In the genomic region with DNA sequence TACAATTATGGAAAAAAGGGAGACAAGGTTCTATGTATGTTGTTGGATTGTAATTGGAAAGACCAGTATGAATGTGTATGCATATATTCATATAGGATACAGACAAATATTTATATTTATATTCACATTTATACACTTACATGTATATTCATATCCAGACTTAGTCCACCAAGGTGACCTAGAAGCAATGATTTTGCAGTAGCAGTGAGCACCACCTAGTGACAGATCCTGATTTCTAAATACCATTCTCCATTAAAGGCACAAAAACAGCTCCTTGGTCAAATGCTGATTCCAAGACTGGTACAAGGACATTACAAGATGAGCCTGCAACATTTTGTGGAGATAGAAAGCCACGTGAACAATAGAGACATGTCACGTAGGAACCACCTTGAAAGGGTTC, we compare ENCODE assay signal across 12 cellular contexts.
DNase-seq lines count a peak whose midpoint lies in the region; ATAC-seq and TF ChIP-seq lines count a peak whose summit lies in the region.
"Had no signal": no experiment of that assay in that cellular context is flagged by ENCODE, and none has a peak within 500 bp of the region (broad histone marks: within the 10 kb centered on the region; RNA-seq: fewer than 3 reads in every experiment).

No MANE protein-coding gene starts in this region.

- DNase-seq in ELR (ENCODE audit: low read depth) (peak; percentile 28), LHCN-M2 (ENCODE audit: low read depth) (peak; percentile 23), amniotic epithelial cell (ENCODE audit: low read depth) (peak; percentile 24), EL (no peak)
- no peak for DNase-seq in stimulated activated CD4-positive, alpha-beta T cell treated with anti-CD3 and anti-CD28 coated beads, Interleukin-4, amount 100 ng/mL, for 4 hours
- DNase-seq in effector memory CD8-positive, alpha-beta T cell: no peak
- DNase-seq: activated T-cell treated with anti-CD3 and anti-CD28 coated beads, Interleukin-2, amount 50 U/mL, for 48 hours; stimulated activated CD4-positive, alpha-beta T cell treated with anti-CD3 and anti-CD28 coated beads, Interleukin-1b, Interleukin-23, amount 100 ng/mL, for 48 hours had no signal

- TF ChIP-seq RAD21 in liver (IDR thresholded peaks at IDR 0.05): peak; percentile 91 to 92

- no peaks in the 10 kb centered on the region for H3K9me3 Mint-ChIP-seq in effector memory CD8-positive, alpha-beta T cell
- H3K9me3 Mint-ChIP-seq: natural killer cell treated with Interleukin-12 subunit alpha and Interleukin-12 subunit beta and Interleukin-15 and Interleukin-18, amount 100 ng/mL, for 72 hours had no signal

- H3K4me1 ChIP-seq in liver (ENCODE audit: control insufficient read depth in 4 of 4, insufficient read depth in 4 of 4, low read length in 3 of 4): peaks cover 0 to 7% (median 5%) of the 10 kb centered on the region in 4 donors
- H3K4me1 ChIP-seq: suprapubic skin had no signal

- H3K9me3 ChIP-seq in liver (ENCODE audit: control insufficient read depth in 4 of 4, low read length in 3 of 4): no peaks in the 10 kb centered on the region
- H3K9me3 ChIP-seq: suprapubic skin had no signal

- peaks cover 4 to 7% of the 10 kb centered on the region in 2 donors for H3K4me1 Mint-ChIP-seq in effector memory CD8-positive, alpha-beta T cell (ENCODE audit: low read depth in 2 of 2)

- H3K27ac ChIP-seq in liver (ENCODE audit: low read depth in 1 of 2, low read length in 2 of 2): no peak overlapping the region
- H3K27ac ChIP-seq: suprapubic skin had no signal

- peaks cover 0 to 2% (median 0%) of the 10 kb centered on the region in 4 donors for H3K36me3 ChIP-seq in liver (ENCODE audit: control insufficient read depth in 4 of 4, insufficient read depth in 3 of 4, low read depth in 1 of 4, low read length in 3 of 4)
- H3K36me3 ChIP-seq: suprapubic skin had no signal

- H3K4me3 Mint-ChIP-seq in effector memory CD8-positive, alpha-beta T cell: no peak overlapping the region
- H3K4me3 Mint-ChIP-seq: natural killer cell treated with Interleukin-12 subunit alpha and Interleukin-12 subunit beta and Interleukin-15 and Interleukin-18, amount 100 ng/mL, for 72 hours had no signal

- TF ChIP-seq CTCF in liver (IDR thresholded peaks at IDR 0.05; ENCODE audit: low read depth, low read length, missing input control): peak; percentile 56

- no peak overlapping the region for H3K4me3 ChIP-seq in liver (ENCODE audit: low read depth in 1 of 3, low read length in 3 of 3)
- H3K4me3 ChIP-seq: suprapubic skin had no signal

- no peaks in the 10 kb centered on the region for H3K36me3 Mint-ChIP-seq in effector memory CD8-positive, alpha-beta T cell (ENCODE audit: insufficient read depth)
- H3K36me3 Mint-ChIP-seq: natural killer cell treated with Interleukin-12 subunit alpha and Interleukin-12 subunit beta and Interleukin-15 and Interleukin-18, amount 100 ng/mL, for 72 hours had no signal

- WGBS in liver: 95% methylated on average over 2 of the region's 2 CpGs

- H3K27me3 Mint-ChIP-seq in effector memory CD8-positive, alpha-beta T cell: no peaks in the 10 kb centered on the region
- H3K27me3 Mint-ChIP-seq: natural killer cell treated with Interleukin-12 subunit alpha and Interleukin-12 subunit beta and Interleukin-15 and Interleukin-18, amount 100 ng/mL, for 72 hours had no signal

- H3K27me3 ChIP-seq in liver (ENCODE audit: control insufficient read depth in 4 of 4, insufficient read depth in 4 of 4, low read length in 3 of 4): no peaks in the 10 kb centered on the region
- H3K27me3 ChIP-seq: suprapubic skin had no signal

- ATAC-seq in GM19023 (IDR thresholded peaks at IDR 0.05; ENCODE audit: unreplicated experiment): no peak
- no peak for ATAC-seq in effector memory CD8-positive, alpha-beta T cell (replicated peaks)
- ATAC-seq: natural killer cell treated with Interleukin-12 subunit alpha and Interleukin-12 subunit beta and Interleukin-15 and Interleukin-18, amount 100 ng/mL, for 72 hours had no signal

- H3K27ac Mint-ChIP-seq in effector memory CD8-positive, alpha-beta T cell: no peak overlapping the region
- H3K27ac Mint-ChIP-seq: natural killer cell treated with Interleukin-12 subunit alpha and Interleukin-12 subunit beta and Interleukin-15 and Interleukin-18, amount 100 ng/mL, for 72 hours had no signal

- no peak overlapping the region for H3K9ac ChIP-seq in liver (ENCODE audit: low read depth in 1 of 2, low read length in 2 of 2)

TF ChIP-seq in liver, 16 proteins besides CTCF, POLR2A, EP300 and RAD21:
- TF ChIP-seq MAX (IDR thresholded peaks at IDR 0.05) (no peak), EGR1 (IDR thresholded peaks at IDR 0.05; ENCODE audit: low read depth in 2 of 2) (no peak), HNF4G (IDR thresholded peaks at IDR 0.05) (no peak), GABPA (IDR thresholded peaks at IDR 0.05 in 1 of 2, conservative IDR thresholded peaks at IDR 0.05 in 1 of 2) (no peak), YY1 (IDR thresholded peaks at IDR 0.05) (no peak), SP1 (IDR thresholded peaks at IDR 0.05) (no peak), RXRA (IDR thresholded peaks at IDR 0.05) (no peak), HNF4A (conservative IDR thresholded peaks at IDR 0.05) (peak in 1 of 2 donors; percentile 9), JUND (IDR thresholded peaks at IDR 0.05) (no peak)
- TF ChIP-seq, protein P1, sequence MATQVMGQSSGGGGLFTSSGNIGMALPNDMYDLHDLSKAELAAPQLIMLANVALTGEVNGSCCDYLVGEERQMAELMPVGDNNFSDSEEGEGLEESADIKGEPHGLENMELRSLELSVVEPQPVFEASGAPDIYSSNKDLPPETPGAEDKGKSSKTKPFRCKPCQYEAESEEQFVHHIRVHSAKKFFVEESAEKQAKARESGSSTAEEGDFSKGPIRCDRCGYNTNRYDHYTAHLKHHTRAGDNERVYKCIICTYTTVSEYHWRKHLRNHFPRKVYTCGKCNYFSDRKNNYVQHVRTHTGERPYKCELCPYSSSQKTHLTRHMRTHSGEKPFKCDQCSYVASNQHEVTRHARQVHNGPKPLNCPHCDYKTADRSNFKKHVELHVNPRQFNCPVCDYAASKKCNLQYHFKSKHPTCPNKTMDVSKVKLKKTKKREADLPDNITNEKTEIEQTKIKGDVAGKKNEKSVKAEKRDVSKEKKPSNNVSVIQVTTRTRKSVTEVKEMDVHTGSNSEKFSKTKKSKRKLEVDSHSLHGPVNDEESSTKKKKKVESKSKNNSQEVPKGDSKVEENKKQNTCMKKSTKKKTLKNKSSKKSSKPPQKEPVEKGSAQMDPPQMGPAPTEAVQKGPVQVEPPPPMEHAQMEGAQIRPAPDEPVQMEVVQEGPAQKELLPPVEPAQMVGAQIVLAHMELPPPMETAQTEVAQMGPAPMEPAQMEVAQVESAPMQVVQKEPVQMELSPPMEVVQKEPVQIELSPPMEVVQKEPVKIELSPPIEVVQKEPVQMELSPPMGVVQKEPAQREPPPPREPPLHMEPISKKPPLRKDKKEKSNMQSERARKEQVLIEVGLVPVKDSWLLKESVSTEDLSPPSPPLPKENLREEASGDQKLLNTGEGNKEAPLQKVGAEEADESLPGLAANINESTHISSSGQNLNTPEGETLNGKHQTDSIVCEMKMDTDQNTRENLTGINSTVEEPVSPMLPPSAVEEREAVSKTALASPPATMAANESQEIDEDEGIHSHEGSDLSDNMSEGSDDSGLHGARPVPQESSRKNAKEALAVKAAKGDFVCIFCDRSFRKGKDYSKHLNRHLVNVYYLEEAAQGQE (IDR thresholded peaks at IDR 0.05): peak; percentile 4
TF ChIP-seq in liver: peak in this region for 2.

Comparison
In these comparisons a context has a peak if more than half of its experiments do, and no peak if none do; other contexts are left out.
1. DNase-seq: peak in ELR (single experiment), LHCN-M2 (single experiment) and amniotic epithelial cell (single experiment); none in stimulated activated CD4-positive, alpha-beta T cell treated with anti-CD3 and anti-CD28 coated beads, Interleukin-4, amount 100 ng/mL, for 4 hours (0 of 2), effector memory CD8-positive, alpha-beta T cell (0 of 3) and EL (single experiment).